Comparison of ENCODE assay signal across 9 cellular contexts in the genomic region with DNA sequence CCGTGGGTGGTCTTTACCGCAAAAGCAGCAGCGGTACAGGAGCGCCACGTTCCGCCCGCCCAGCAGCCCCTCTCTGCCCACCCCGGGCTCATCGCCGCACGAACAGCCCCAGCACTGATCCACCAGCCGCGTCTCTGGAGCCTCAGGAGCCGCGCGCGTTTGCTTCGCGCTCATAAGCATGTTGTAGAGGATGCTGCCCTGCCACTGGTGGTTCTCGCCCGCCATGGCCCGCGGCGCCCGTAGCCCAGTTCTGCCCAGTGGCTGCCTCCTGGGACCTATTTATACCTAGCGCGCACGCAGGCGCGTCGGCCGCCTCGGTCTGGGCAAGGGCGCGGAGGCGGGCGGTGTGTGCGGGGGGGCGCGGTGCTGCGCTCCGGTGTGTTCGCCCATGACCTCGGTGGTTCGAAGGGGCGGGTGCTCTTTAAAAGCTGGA. TPM values are rescaled to one million over a fixed set of nuclear protein-coding genes. Genes with fewer than 3 reads are reported as not detected.
DNase-seq lines count a peak whose midpoint lies in the region; ATAC-seq, FAIRE-seq and TF ChIP-seq lines count a peak whose summit lies in the region.
"Had no signal": no experiment of that assay in that cellular context is flagged by ENCODE, and none has a peak within 500 bp of the region (broad histone marks: within the 10 kb centered on the region; RNA-seq: fewer than 3 reads in every experiment).

A gene with protein sequence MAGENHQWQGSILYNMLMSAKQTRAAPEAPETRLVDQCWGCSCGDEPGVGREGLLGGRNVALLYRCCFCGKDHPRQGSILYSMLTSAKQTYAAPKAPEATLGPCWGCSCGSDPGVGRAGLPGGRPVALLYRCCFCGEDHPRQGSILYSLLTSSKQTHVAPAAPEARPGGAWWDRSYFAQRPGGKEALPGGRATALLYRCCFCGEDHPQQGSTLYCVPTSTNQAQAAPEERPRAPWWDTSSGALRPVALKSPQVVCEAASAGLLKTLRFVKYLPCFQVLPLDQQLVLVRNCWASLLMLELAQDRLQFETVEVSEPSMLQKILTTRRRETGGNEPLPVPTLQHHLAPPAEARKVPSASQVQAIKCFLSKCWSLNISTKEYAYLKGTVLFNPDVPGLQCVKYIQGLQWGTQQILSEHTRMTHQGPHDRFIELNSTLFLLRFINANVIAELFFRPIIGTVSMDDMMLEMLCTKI (minus strand): TSS at position 252 of the 433 bp plus-strand sequence. CDS start 27 bp downstream, at position 225.

- H3K36me3 Mint-ChIP-seq in activated T-helper 17 cell treated with anti-CD3 and anti-CD28 coated beads, Interleukin-2, amount 50 U/mL, for 72 hours (ENCODE audit: low read depth), result no peaks in the 10 kb centered on the region

- H3K4me1 Mint-ChIP-seq in activated T-helper 17 cell treated with anti-CD3 and anti-CD28 coated beads, Interleukin-2, amount 50 U/mL, for 72 hours, result no peaks in the 10 kb centered on the region

- H3K79me2 ChIP-seq in fibroblast of lung (ENCODE audit: control insufficient read depth, insufficient read depth, low read length), result no peaks in the 10 kb centered on the region

- in situ Hi-C loops in HAP-1 (cut with MboI; ENCODE audit: low sequenced_read_pairs) (no loop called here), G401 (cut with HindIII; ENCODE audit: low sequenced_read_pairs) (no loop called here)

- peaks cover 3% of the 10 kb centered on the region for H3K27me3 Mint-ChIP-seq in activated T-helper 17 cell treated with anti-CD3 and anti-CD28 coated beads, Interleukin-2, amount 50 U/mL, for 72 hours

- no peak within 1 kb of the TSS for H3K27ac Mint-ChIP-seq in activated T-helper 17 cell treated with anti-CD3 and anti-CD28 coated beads, Interleukin-2, amount 50 U/mL, for 72 hours

- no peak for TF ChIP-seq CTCF in fibroblast of lung (conservative IDR thresholded peaks at IDR 0.05 in 1 of 2, IDR thresholded peaks at IDR 0.05 in 1 of 2; ENCODE audit: low read depth in 1 of 2, low read length in 2 of 2)

- peaks cover 8% of the 10 kb centered on the region for H3K27me3 ChIP-seq in fibroblast of lung (ENCODE audit: control insufficient read depth, insufficient read depth, low read length)
- H3K27me3 ChIP-seq in HAP-1 (ENCODE audit: low read depth), result no peaks in the 10 kb centered on the region
- H3K27me3 ChIP-seq: Peyer's patch had no signal

- no peak within 1 kb of the TSS for H3K27ac ChIP-seq in fibroblast of lung (ENCODE audit: insufficient read depth, low read length)
- H3K27ac ChIP-seq: Peyer's patch had no signal

- H3K9me3 Mint-ChIP-seq in activated T-helper 17 cell treated with anti-CD3 and anti-CD28 coated beads, Interleukin-2, amount 50 U/mL, for 72 hours, result no peaks in the 10 kb centered on the region

- DNase-seq in ELF-1 (ENCODE audit: low read depth, low spot score) (peak; percentile 34), NCI-H345 treated with DMSO at 0.1 percent for 48 hours (lab: John Stamatoyannopoulos, UW; ENCODE audit: unreplicated experiment) (peak; percentile 36), fibroblast of lung (ENCODE audit: low read depth in 2 of 2) (peak in 1 of 2 donors; percentile 8), posterior cingulate gyrus (peak in 8 of 10 donors; percentile 4 to 80 (median 20)), HAP-1 (ENCODE audit: low spot score in 2 of 2) (no peak), HTR-8/SVneo (ENCODE audit: insufficient read length, low spot score) (no peak), G401 (ENCODE audit: low spot score) (no peak)

- H3K4me3 Mint-ChIP-seq in activated T-helper 17 cell treated with anti-CD3 and anti-CD28 coated beads, Interleukin-2, amount 50 U/mL, for 72 hours, result no peak within 1 kb of the TSS

- H2AFZ ChIP-seq in fibroblast of lung (ENCODE audit: low read length), result no peak within 1 kb of the TSS

- no peak for FAIRE-seq in HTR-8/SVneo (lab: Jason Lieb, UNC)

- ATAC-seq in activated T-helper 17 cell treated with anti-CD3 and anti-CD28 coated beads, Interleukin-2, amount 50 U/mL, for 72 hours (replicated peaks), result no peak

- H3K4me2 ChIP-seq in fibroblast of lung (ENCODE audit: extremely low read depth, insufficient read depth, low read length), result peak within 1 kb of the TSS; percentile 35

- no peaks in the 10 kb centered on the region for H4K20me1 ChIP-seq in fibroblast of lung (ENCODE audit: control insufficient read depth, extremely low read depth, insufficient read depth, low read length)

- H3K4me1 ChIP-seq in fibroblast of lung (ENCODE audit: control insufficient read depth, extremely low read depth, insufficient read depth, low read length) (no peaks in the 10 kb centered on the region), HAP-1 (no peaks in the 10 kb centered on the region)
- H3K4me1 ChIP-seq: Peyer's patch had no signal

- H3K9ac ChIP-seq in fibroblast of lung (ENCODE audit: insufficient read depth, low read length), result no peak within 1 kb of the TSS

- intact Hi-C loops in posterior cingulate gyrus (cut with DNase I), result no loop called here

- H3K9me3 ChIP-seq in fibroblast of lung (ENCODE audit: control insufficient read depth, insufficient read depth, low read depth, low read length), result no peaks in the 10 kb centered on the region
- no peaks in the 10 kb centered on the region for H3K9me3 ChIP-seq in HAP-1
- H3K9me3 ChIP-seq: Peyer's patch had no signal

- H3K36me3 ChIP-seq in fibroblast of lung (ENCODE audit: control insufficient read depth, insufficient read depth, low read length), result no peaks in the 10 kb centered on the region
- no peaks in the 10 kb centered on the region for H3K36me3 ChIP-seq in HAP-1 (replicated peaks)
- H3K36me3 ChIP-seq: Peyer's patch had no signal

- peak within 1 kb of the TSS in 2 of 4 experiments; percentile 21 to 34 for H3K4me3 ChIP-seq in fibroblast of lung (replicated peaks in 1 of 4; ENCODE audit: control extremely low read depth in 1 of 4, insufficient read depth in 1 of 4, low read depth in 3 of 4, low read length in 4 of 4)
- no peak within 1 kb of the TSS for H3K4me3 ChIP-seq in HAP-1

RNA-seq across cellular contexts. Expression of the gene that starts here (rescaled TPM):
- total RNA-seq in fibroblast of lung, result 1.8 and 4.6 TPM in 2 replicates
- 0.16 TPM in 1 of 2 replicates, not detected in the other for polyA plus RNA-seq in fibroblast of lung
- 0.12 and 0.14 TPM in 2 replicates for polyA plus RNA-seq in fibroblast of lung (2012)
- not detected in 2 replicates for polyA minus RNA-seq in fibroblast of lung (ENCODE audit: low replicate concordance)
- not detected for total RNA-seq in activated T-helper 17 cell treated with anti-CD3 and anti-CD28 coated beads, Interleukin-2, amount 50 U/mL, for 72 hours
- 0.18 TPM in 1 of 2 replicates, not detected in the other for total RNA-seq in G401 (2014; rRNA removed; shearing (Covaris generic))
- total RNA-seq: Peyer's patch had no signal

Comparison
In these comparisons a context has a peak if more than half of its experiments do, and no peak if none do; other contexts are left out.
1. DNase-seq: peak in ELF-1 (single experiment), NCI-H345 treated with DMSO at 0.1 percent for 48 hours (single experiment) and posterior cingulate gyrus (8 of 10); none in HAP-1 (0 of 2), HTR-8/SVneo (single experiment) and G401 (single experiment).